In the genomic region with DNA sequence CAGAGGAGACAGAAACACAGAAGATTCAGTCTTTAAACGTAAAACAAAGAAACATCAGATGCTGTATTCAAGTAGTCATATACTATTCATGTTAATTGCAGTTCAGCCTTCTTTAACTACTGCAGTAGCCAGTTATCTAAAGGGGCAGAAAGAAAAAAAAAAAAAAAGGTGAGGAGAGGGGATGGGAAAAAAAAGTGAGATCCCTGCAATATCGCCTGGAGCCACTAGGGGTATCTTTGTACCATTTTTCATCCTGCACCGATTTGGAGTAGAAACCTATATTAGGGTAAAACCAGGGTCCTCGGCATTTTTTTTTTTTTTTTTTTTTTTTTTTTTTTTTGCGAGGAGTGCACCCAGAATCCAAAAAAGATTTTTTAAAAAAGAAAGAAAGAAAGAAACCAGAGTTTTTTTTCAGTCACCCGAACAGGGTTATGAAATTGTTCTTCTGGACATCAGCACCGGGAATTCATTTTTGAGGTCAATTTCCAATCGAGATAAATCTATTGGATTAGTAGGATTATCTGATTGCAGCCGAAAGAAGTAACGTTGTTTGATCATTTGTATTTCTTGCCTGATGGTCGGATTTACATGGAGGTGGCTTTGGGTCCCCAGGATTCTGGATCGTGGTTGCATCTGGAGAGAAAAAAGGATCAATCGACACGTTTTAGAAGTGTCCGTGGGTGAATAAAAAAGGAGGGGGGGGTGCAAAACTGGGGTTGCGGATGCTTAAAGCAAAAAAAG, we compare ENCODE assay signal across 8 cellular contexts.
DNase-seq lines count a peak whose midpoint lies in the region; ATAC-seq and TF ChIP-seq lines count a peak whose summit lies in the region.

No MANE protein-coding gene starts in this region.

- in situ Hi-C loops in astrocyte of the cerebellum (cut with HindIII; ENCODE audit: low sequenced_read_pairs), result no loop called here

- no peaks in the 10 kb centered on the region for H3K79me2 ChIP-seq in KMS-11 (ENCODE audit: insufficient read depth, low read depth)
- no peaks in the 10 kb centered on the region for H3K79me2 ChIP-seq in smooth muscle cell (ENCODE audit: low read depth)

- H3K36me3 ChIP-seq in KMS-11 (ENCODE audit: insufficient read depth) (no peaks in the 10 kb centered on the region), smooth muscle cell (ENCODE audit: low read depth) (no peaks in the 10 kb centered on the region)

- H3K27me3 ChIP-seq in KMS-11 (ENCODE audit: insufficient read depth, low read depth), result no peaks in the 10 kb centered on the region
- peaks cover 44% of the 10 kb centered on the region for H3K27me3 ChIP-seq in smooth muscle cell (ENCODE audit: low read depth)

- DNase-seq in astrocyte of the cerebellum (ENCODE audit: low read depth) (peak; percentile 29), smooth muscle cell (lab: John Stamatoyannopoulos, UW; ENCODE audit: unreplicated experiment) (no peak), NCI-H146 treated with DMSO at 0.1 percent for 48 hours (lab: John Stamatoyannopoulos, UW; ENCODE audit: unreplicated experiment) (no peak)
- DNase-seq in activated T-cell treated with anti-CD3 and anti-CD28 coated beads, Interleukin-2, amount 50 U/mL, for 1 hour, result no peak

- no peak overlapping the region for H3K4me2 ChIP-seq in KMS-11
- peak overlapping the region; percentile 87 for H3K4me2 ChIP-seq in smooth muscle cell

- H4K20me1 ChIP-seq in KMS-11 (ENCODE audit: insufficient read depth) (no peaks in the 10 kb centered on the region), smooth muscle cell (ENCODE audit: low read depth) (no peaks in the 10 kb centered on the region)

- H3F3A ChIP-seq in smooth muscle cell (ENCODE audit: low read depth), result no peaks in the 10 kb centered on the region

- no peaks in the 10 kb centered on the region for H3K9me3 ChIP-seq in smooth muscle cell (replicated peaks; ENCODE audit: low read depth)

- H2AFZ ChIP-seq in KMS-11 (ENCODE audit: low read depth), result no peak overlapping the region
- peak overlapping the region; percentile 47 for H2AFZ ChIP-seq in smooth muscle cell (ENCODE audit: low read depth)

- TF ChIP-seq CTCF in KMS-11 (conservative IDR thresholded peaks at IDR 0.05; ENCODE audit: low read depth, low read length), result peak; percentile 70; the same call in 1 of the 2 replicates
- peak; percentile 83 for TF ChIP-seq CTCF in astrocyte of the cerebellum (IDR thresholded peaks at IDR 0.05; ENCODE audit: low read depth, low read length, missing control alignments)
- peak; percentile 62 for TF ChIP-seq CTCF in smooth muscle cell (IDR thresholded peaks at IDR 0.05; ENCODE audit: borderline replicate concordance, insufficient read depth, poor library complexity, severe bottlenecking)

- peak overlapping the region; percentile 29; the same call in 1 of the 2 replicates for H3K4me3 ChIP-seq in GM08714 (ENCODE audit: low read length)
- no peak overlapping the region for H3K4me3 ChIP-seq in KMS-11 (IDR thresholded peaks at IDR 0.05; ENCODE audit: insufficient read depth, low read depth, low read length)
- peak overlapping the region; percentile 63 for H3K4me3 ChIP-seq in astrocyte of the cerebellum (ENCODE audit: low read depth, low read length)
- peak overlapping the region; percentile 49 for H3K4me3 ChIP-seq in iPS-11a (ENCODE audit: low read depth, low read length)
- peak overlapping the region; percentile 55 for H3K4me3 ChIP-seq in smooth muscle cell

- ATAC-seq in GM21619 (IDR thresholded peaks at IDR 0.05; ENCODE audit: unreplicated experiment), result no peak

- H3K4me1 ChIP-seq in KMS-11 (ENCODE audit: low read depth, poor library complexity, severe bottlenecking) (no peaks in the 10 kb centered on the region), smooth muscle cell (ENCODE audit: low read depth) (peaks cover 24% of the 10 kb centered on the region)

- 9% methylated on average over 16 of the region's 16 CpGs for WGBS in smooth muscle cell (ENCODE audit: low lambda C conversion rate)

- H3K9ac ChIP-seq in KMS-11, result no peak overlapping the region
- no peak overlapping the region for H3K9ac ChIP-seq in smooth muscle cell (ENCODE audit: low read depth)

- H3K27ac ChIP-seq in KMS-11 (no peak overlapping the region), smooth muscle cell (ENCODE audit: low read depth) (no peak overlapping the region)
